ENCODE assay signal across 8 cellular contexts in genomic region chr12:132444957-132445883, GRCh38. TPM values are rescaled to one million over a fixed set of nuclear protein-coding genes. Genes with fewer than 3 reads are reported as not detected.
DNase-seq lines count a peak whose midpoint lies in the region; FAIRE-seq and TF ChIP-seq lines count a peak whose summit lies in the region.

No MANE protein-coding gene starts in this region.

- H3K4me2 ChIP-seq in keratinocyte (ENCODE audit: control insufficient read depth, extremely low read depth, insufficient read depth, low read depth, low read length): peak overlapping the region; percentile 66

- no peaks in the 10 kb centered on the region for H3K27me3 Mint-ChIP-seq in activated naive CD4-positive, alpha-beta T cell treated with anti-CD3 and anti-CD28 coated beads for 36 hours (ENCODE audit: low read depth)

- peaks cover 2% of the 10 kb centered on the region for H3K36me3 Mint-ChIP-seq in activated naive CD4-positive, alpha-beta T cell treated with anti-CD3 and anti-CD28 coated beads for 36 hours (ENCODE audit: low read depth)

- no peaks in the 10 kb centered on the region for H3K79me2 ChIP-seq in keratinocyte (ENCODE audit: control insufficient read depth, insufficient read depth, low read length)

- no peak for TF ChIP-seq CTCF in Peyer's patch (IDR thresholded peaks at IDR 0.05)
- no peak for TF ChIP-seq CTCF in keratinocyte (optimal IDR thresholded peaks at IDR 0.05 in 1 of 3, IDR thresholded peaks at IDR 0.05 in 1 of 3, conservative IDR thresholded peaks at IDR 0.05 in 1 of 3; ENCODE audit: extremely low read depth in 1 of 3, insufficient read depth in 2 of 3, low read length in 3 of 3)

- peak overlapping the region; percentile 92 for H3K4me3 Mint-ChIP-seq in activated naive CD4-positive, alpha-beta T cell treated with anti-CD3 and anti-CD28 coated beads for 36 hours

- H3K9ac ChIP-seq in keratinocyte (ENCODE audit: control insufficient read depth, extremely low read depth, insufficient read depth, low read length): peak overlapping the region; percentile 63

- H3K9me1 ChIP-seq in keratinocyte (ENCODE audit: control insufficient read depth, extremely low read depth, insufficient read depth, low read length): no peaks in the 10 kb centered on the region

- peak overlapping the region; percentile 53 for H2AFZ ChIP-seq in keratinocyte (ENCODE audit: control insufficient read depth, low read length)

- CTCF ChIA-PET in activated naive CD4-positive, alpha-beta T cell treated with anti-CD3 and anti-CD28 coated beads for 36 hours (lab: Charles Lee): no interaction called here

- H3K9me3 ChIP-seq in Peyer's patch: no peaks in the 10 kb centered on the region
- no peaks in the 10 kb centered on the region for H3K9me3 ChIP-seq in keratinocyte (ENCODE audit: control insufficient read depth, low read depth, low read length)

- FAIRE-seq in keratinocyte (lab: Jason Lieb, UNC): no peak

- H3K27me3 ChIP-seq in H7 (ENCODE audit: control insufficient read depth, insufficient read depth, low read length) (peaks cover 6% of the 10 kb centered on the region), Peyer's patch (no peaks in the 10 kb centered on the region), keratinocyte (ENCODE audit: control insufficient read depth, extremely low read depth, insufficient read depth, low read length) (peaks cover 12% of the 10 kb centered on the region)

- peak overlapping the region; percentile 99 for H3K27ac Mint-ChIP-seq in activated naive CD4-positive, alpha-beta T cell treated with anti-CD3 and anti-CD28 coated beads for 36 hours

- H3K4me1 ChIP-seq in Peyer's patch (peaks cover 0 to 11% (median 2%) of the 10 kb centered on the region in 4 donors), keratinocyte (ENCODE audit: control insufficient read depth, extremely low read depth, insufficient read depth, low read length) (no peaks in the 10 kb centered on the region)

- H3K36me3 ChIP-seq in H7 (replicated peaks; ENCODE audit: control insufficient read depth, insufficient read depth, low read length) (no peaks in the 10 kb centered on the region), Peyer's patch (no peaks in the 10 kb centered on the region), keratinocyte (ENCODE audit: control insufficient read depth in 2 of 2, extremely low read depth in 1 of 2, insufficient read depth in 2 of 2, low read length in 2 of 2) (no peaks in the 10 kb centered on the region)

- H3K4me1 Mint-ChIP-seq in activated naive CD4-positive, alpha-beta T cell treated with anti-CD3 and anti-CD28 coated beads for 36 hours (ENCODE audit: low read depth): peaks cover 61% of the 10 kb centered on the region

- dilution Hi-C loops in keratinocyte (cut with MboI; ENCODE audit: extremely low pct_ligation_motif_present, low sequenced_read_pairs): no loop called here

- intact Hi-C loops in activated naive CD4-positive, alpha-beta T cell treated with anti-CD3 and anti-CD28 coated beads for 36 hours (cut with micrococcal nuclease): loop anchor here (1.0 to 2.0 kb wide), 2 partner anchors 24 to 45 kb away; partner anchors contain the start of gene FBRSL1

- H3K27ac ChIP-seq in Peyer's patch (peak overlapping the region; percentile 65 to 88 (median 76)), keratinocyte (ENCODE audit: control insufficient read depth, insufficient read depth, low read length) (peak overlapping the region; percentile 40)

- TF ChIP-seq POLR2A in Peyer's patch (IDR thresholded peaks at IDR 0.05): no peak

- DNase-seq in DMS53 (lab: John Stamatoyannopoulos, UW) (peak; percentile 84), H7 (peak; percentile 86), Peyer's patch (peak in 2 of 3 donors; percentile 87 to 91), keratinocyte (ENCODE audit: low read depth, low spot score) (no peak), NCI-H526 treated with DMSO at 0.1 percent for 48 hours (lab: John Stamatoyannopoulos, UW) (no peak), NCI-H226 (no peak)
- peak; percentile 93 for DNase-seq in activated naive CD4-positive, alpha-beta T cell treated with anti-CD3 and anti-CD28 coated beads for 36 hours
- peak; percentile 57 for DNase-seq in stimulated activated CD8-positive, alpha-beta memory T cell treated with anti-CD3 and anti-CD28 coated beads, Interleukin-12 subunit alpha, Interleukin-12 subunit beta, amount 100 ng/mL, for 24 hours (ENCODE audit: extremely low read depth)

- H4K20me1 ChIP-seq in keratinocyte (ENCODE audit: control insufficient read depth, extremely low read depth, insufficient read depth, low read length): no peaks in the 10 kb centered on the region

- H3K4me3 ChIP-seq in H7 (ENCODE audit: insufficient read depth, low read depth, low read length) (peak overlapping the region; percentile 27), Peyer's patch (peak overlapping the region; percentile 15 to 39 (median 33)), keratinocyte (ENCODE audit: control insufficient read depth in 2 of 3, extremely low read depth in 1 of 3, insufficient read depth in 2 of 3, low read depth in 1 of 3, low read length in 3 of 3) (peak overlapping the region; percentile 25 to 69 (median 30))

- H3K9me3 Mint-ChIP-seq in activated naive CD4-positive, alpha-beta T cell treated with anti-CD3 and anti-CD28 coated beads for 36 hours: no peaks in the 10 kb centered on the region

RNA-seq across cellular contexts. Expression of gene FBRSL1, which starts 44.7 kb away (rescaled TPM):
- 17.5 and 26.6 TPM in 2 replicates for total RNA-seq in H7 (2014; rRNA removed; shearing (Covaris generic))
- 100 to 1,000 TPM in 1 of 4 donors, 10 to 100 TPM in 3; 48.3 to 484 (median 63.5) TPM for total RNA-seq in Peyer's patch
- total RNA-seq in activated naive CD4-positive, alpha-beta T cell treated with anti-CD3 and anti-CD28 coated beads for 36 hours: 10 to 100 TPM; 35.1 to 36.3 TPM
- 0.89 to 3.7 TPM (median 2.2 TPM) in 3 replicates for polyA plus RNA-seq in keratinocyte
- 5.8 TPM for polyA plus RNA-seq in keratinocyte (2011; ENCODE audit: low read depth)
- polyA plus RNA-seq in keratinocyte (2011; cell fraction: cytosol; rRNA removed): 2.1 and 6.2 TPM in 2 replicates
- polyA plus RNA-seq in keratinocyte (2011; cell fraction: nucleus; rRNA removed): 15.4 and 18.2 TPM in 2 replicates
- 18.4 and 36.3 TPM in 2 replicates for polyA plus RNA-seq in keratinocyte (2012; ENCODE audit: low replicate concordance)
- polyA minus RNA-seq in keratinocyte: 1.0 to 8.6 TPM (median 1.3 TPM) in 3 replicates
- 13.8 TPM for polyA minus RNA-seq in keratinocyte (2011; cell fraction: cytosol; rRNA and poly(A)+ RNA removed)
- polyA minus RNA-seq in keratinocyte (2011; cell fraction: nucleus; rRNA and poly(A)+ RNA removed): 11.8 and 14.3 TPM in 2 replicates

Comparison
In these comparisons a context has a peak if more than half of its experiments do, and no peak if none do; other contexts are left out.
1. DNase-seq: peak in DMS53 (single experiment), H7 (single experiment), Peyer's patch (2 of 3), activated naive CD4-positive, alpha-beta T cell treated with anti-CD3 and anti-CD28 coated beads for 36 hours (single experiment) and stimulated activated CD8-positive, alpha-beta memory T cell treated with anti-CD3 and anti-CD28 coated beads, Interleukin-12 subunit alpha, Interleukin-12 subunit beta, amount 100 ng/mL, for 24 hours (single experiment); none in keratinocyte (single experiment), NCI-H526 treated with DMSO at 0.1 percent for 48 hours (single experiment) and NCI-H226 (single experiment).
2. Peak in every context shown above with its lines, with median percentiles within 50 percentile points of each other: H3K4me3 ChIP-seq.